Comparison of ENCODE assay signal across 1 cellular context in genomic region chr20:47289989-47290388, GRCh38.
TF ChIP-seq lines count a peak whose summit lies in the region.

No MANE protein-coding gene starts in this region.

TF ChIP-seq in GM23338, 12 proteins besides CTCF, POLR2A, EP300 and RAD21 (continued from another document):
- TF ChIP-seq, protein P1, sequence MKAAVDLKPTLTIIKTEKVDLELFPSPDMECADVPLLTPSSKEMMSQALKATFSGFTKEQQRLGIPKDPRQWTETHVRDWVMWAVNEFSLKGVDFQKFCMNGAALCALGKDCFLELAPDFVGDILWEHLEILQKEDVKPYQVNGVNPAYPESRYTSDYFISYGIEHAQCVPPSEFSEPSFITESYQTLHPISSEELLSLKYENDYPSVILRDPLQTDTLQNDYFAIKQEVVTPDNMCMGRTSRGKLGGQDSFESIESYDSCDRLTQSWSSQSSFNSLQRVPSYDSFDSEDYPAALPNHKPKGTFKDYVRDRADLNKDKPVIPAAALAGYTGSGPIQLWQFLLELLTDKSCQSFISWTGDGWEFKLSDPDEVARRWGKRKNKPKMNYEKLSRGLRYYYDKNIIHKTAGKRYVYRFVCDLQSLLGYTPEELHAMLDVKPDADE (IDR thresholded peaks at IDR 0.05), result no peak
- TF ChIP-seq POLR2AphosphoS5 (IDR thresholded peaks at IDR 0.05; ENCODE audit: low read depth) (no peak), JUNB (IDR thresholded peaks at IDR 0.05; ENCODE audit: unreplicated experiment) (no peak), ZNF114 (CRISPR knock-in tag; IDR thresholded peaks at IDR 0.05) (no peak), EZH2 (IDR thresholded peaks at IDR 0.05; ENCODE audit: low read depth, unreplicated experiment) (no peak), ZNF331 (CRISPR knock-in tag; IDR thresholded peaks at IDR 0.05; ENCODE audit: low read depth) (no peak), EZH2phosphoT487 (IDR thresholded peaks at IDR 0.05; ENCODE audit: unreplicated experiment) (no peak)
- TF ChIP-seq, protein P2, sequence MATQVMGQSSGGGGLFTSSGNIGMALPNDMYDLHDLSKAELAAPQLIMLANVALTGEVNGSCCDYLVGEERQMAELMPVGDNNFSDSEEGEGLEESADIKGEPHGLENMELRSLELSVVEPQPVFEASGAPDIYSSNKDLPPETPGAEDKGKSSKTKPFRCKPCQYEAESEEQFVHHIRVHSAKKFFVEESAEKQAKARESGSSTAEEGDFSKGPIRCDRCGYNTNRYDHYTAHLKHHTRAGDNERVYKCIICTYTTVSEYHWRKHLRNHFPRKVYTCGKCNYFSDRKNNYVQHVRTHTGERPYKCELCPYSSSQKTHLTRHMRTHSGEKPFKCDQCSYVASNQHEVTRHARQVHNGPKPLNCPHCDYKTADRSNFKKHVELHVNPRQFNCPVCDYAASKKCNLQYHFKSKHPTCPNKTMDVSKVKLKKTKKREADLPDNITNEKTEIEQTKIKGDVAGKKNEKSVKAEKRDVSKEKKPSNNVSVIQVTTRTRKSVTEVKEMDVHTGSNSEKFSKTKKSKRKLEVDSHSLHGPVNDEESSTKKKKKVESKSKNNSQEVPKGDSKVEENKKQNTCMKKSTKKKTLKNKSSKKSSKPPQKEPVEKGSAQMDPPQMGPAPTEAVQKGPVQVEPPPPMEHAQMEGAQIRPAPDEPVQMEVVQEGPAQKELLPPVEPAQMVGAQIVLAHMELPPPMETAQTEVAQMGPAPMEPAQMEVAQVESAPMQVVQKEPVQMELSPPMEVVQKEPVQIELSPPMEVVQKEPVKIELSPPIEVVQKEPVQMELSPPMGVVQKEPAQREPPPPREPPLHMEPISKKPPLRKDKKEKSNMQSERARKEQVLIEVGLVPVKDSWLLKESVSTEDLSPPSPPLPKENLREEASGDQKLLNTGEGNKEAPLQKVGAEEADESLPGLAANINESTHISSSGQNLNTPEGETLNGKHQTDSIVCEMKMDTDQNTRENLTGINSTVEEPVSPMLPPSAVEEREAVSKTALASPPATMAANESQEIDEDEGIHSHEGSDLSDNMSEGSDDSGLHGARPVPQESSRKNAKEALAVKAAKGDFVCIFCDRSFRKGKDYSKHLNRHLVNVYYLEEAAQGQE (IDR thresholded peaks at IDR 0.05; ENCODE audit: unreplicated experiment), result no peak
- TF ChIP-seq, protein P3, sequence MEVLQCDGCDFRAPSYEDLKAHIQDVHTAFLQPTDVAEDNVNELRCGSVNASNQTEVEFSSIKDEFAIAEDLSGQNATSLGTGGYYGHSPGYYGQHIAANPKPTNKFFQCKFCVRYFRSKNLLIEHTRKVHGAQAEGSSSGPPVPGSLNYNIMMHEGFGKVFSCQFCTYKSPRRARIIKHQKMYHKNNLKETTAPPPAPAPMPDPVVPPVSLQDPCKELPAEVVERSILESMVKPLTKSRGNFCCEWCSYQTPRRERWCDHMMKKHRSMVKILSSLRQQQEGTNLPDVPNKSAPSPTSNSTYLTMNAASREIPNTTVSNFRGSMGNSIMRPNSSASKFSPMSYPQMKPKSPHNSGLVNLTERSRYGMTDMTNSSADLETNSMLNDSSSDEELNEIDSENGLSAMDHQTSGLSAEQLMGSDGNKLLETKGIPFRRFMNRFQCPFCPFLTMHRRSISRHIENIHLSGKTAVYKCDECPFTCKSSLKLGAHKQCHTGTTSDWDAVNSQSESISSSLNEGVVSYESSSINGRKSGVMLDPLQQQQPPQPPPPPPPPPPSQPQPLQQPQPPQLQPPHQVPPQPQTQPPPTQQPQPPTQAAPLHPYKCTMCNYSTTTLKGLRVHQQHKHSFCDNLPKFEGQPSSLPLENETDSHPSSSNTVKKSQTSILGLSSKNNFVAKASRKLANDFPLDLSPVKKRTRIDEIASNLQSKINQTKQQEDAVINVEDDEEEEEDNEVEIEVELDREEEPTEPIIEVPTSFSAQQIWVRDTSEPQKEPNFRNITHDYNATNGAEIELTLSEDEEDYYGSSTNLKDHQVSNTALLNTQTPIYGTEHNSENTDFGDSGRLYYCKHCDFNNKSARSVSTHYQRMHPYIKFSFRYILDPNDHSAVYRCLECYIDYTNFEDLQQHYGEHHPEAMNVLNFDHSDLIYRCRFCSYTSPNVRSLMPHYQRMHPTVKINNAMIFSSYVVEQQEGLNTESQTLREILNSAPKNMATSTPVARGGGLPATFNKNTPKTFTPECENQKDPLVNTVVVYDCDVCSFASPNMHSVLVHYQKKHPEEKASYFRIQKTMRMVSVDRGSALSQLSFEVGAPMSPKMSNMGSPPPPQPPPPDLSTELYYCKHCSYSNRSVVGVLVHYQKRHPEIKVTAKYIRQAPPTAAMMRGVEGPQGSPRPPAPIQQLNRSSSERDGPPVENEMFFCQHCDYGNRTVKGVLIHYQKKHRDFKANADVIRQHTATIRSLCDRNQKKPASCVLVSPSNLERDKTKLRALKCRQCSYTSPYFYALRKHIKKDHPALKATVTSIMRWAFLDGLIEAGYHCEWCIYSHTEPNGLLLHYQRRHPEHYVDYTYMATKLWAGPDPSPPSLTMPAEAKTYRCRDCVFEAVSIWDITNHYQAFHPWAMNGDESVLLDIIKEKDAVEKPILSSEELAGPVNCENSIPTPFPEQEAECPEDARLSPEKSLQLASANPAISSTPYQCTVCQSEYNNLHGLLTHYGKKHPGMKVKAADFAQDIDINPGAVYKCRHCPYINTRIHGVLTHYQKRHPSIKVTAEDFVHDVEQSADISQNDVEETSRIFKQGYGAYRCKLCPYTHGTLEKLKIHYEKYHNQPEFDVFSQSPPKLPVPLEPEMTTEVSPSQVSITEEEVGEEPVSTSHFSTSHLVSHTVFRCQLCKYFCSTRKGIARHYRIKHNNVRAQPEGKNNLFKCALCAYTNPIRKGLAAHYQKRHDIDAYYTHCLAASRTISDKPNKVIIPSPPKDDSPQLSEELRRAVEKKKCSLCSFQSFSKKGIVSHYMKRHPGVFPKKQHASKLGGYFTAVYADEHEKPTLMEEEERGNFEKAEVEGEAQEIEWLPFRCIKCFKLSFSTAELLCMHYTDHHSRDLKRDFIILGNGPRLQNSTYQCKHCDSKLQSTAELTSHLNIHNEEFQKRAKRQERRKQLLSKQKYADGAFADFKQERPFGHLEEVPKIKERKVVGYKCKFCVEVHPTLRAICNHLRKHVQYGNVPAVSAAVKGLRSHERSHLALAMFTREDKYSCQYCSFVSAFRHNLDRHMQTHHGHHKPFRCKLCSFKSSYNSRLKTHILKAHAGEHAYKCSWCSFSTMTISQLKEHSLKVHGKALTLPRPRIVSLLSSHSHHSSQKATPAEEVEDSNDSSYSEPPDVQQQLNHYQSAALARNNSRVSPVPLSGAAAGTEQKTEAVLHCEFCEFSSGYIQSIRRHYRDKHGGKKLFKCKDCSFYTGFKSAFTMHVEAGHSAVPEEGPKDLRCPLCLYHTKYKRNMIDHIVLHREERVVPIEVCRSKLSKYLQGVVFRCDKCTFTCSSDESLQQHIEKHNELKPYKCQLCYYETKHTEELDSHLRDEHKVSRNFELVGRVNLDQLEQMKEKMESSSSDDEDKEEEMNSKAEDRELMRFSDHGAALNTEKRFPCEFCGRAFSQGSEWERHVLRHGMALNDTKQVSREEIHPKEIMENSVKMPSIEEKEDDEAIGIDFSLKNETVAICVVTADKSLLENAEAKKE (CRISPR knock-in tag; IDR thresholded peaks at IDR 0.05), result no peak
